Comparison of ENCODE assay signal across 18 cellular contexts in the genomic region with DNA sequence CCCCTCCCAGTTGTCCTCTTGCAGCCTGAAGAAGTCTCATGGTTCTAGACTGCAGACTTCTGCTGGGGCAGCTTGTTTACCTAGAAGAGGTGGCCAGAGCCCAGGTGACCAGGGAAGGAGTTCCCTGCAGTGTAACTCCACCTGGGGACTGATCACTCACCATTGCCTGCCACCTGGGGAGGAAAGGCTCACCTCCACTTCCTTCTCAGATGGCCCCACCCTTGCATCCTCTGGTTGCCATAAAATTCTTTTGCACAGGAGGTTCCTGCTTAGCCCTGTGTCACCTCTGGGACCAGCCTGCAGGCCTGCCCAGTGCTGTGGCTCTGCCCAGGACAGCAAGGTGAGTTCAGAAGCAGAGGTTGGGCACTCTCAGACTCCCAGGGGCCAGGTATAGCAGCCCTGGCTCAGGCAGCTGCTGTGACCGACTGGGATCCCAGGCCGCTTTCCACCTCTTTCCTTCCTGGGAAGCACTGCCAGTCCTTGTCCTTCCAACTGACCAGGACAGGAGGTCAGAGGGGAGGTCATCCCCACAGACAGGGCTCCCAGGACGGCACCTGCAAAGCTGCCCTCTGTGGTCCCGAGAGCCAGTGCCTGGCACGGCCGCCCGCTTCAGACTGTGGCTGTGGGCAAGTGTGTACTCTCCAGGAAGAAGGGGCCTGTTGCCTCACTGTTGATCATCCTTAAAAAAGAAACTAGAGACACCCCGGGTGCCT.
DNase-seq lines count a peak whose midpoint lies in the region; ATAC-seq and TF ChIP-seq lines count a peak whose summit lies in the region.
"Had no signal": no experiment of that assay in that cellular context is flagged by ENCODE, and none has a peak within 500 bp of the region (broad histone marks: within the 10 kb centered on the region; RNA-seq: fewer than 3 reads in every experiment).

No MANE protein-coding gene starts in this region.

- H3K9ac ChIP-seq in H9 (ENCODE audit: extremely low read depth, insufficient read length, low read length), result no peak overlapping the region
- H3K9ac ChIP-seq: BLaER1 treated with 17β-estradiol and CSF1 and Interleukin-3, amounts not matched to agents 10 nM and 100 nM had no signal

- H4K20me1 ChIP-seq in H9 (ENCODE audit: control insufficient read depth, insufficient read depth, insufficient read length), result no peaks in the 10 kb centered on the region
- H4K20me1 ChIP-seq: BLaER1 treated with 17β-estradiol and CSF1 and Interleukin-3, amounts not matched to agents 10 nM and 100 nM had no signal

- DNase-seq in H9 (peak; percentile 12), ecto neural progenitor cell (ENCODE audit: low spot score) (peak; percentile 32), mucosa of descending colon (peak in 2 of 3 donors; percentile 34 to 36), transverse colon (peak; percentile 25), dermis blood vessel endothelial cell (no peak), immature natural killer cell (no peak), DMS79 treated with DMSO at 0.1 percent for 48 hours (lab: John Stamatoyannopoulos, UW) (no peak)
- DNase-seq: DMS 273 treated with DMSO at 0.1 percent for 48 hours, NCI-H1417, NCI-H1930, NCI-H2171, NCI-H446 treated with DMSO at 0.1 percent for 48 hours, NCI-H774, PC-9, SHP77 treated with DMSO at 0.1 percent for 48 hours had no signal

- no peak overlapping the region for H2BK12ac ChIP-seq in H9 (ENCODE audit: insufficient read length, low read depth, low read length)

- H3K79me2 ChIP-seq in H9 (ENCODE audit: insufficient read depth, low read length), result no peaks in the 10 kb centered on the region

- H3K9me3 Mint-ChIP-seq in H9, result peaks cover 9 to 15% of the 10 kb centered on the region in 2 experiments
- H3K9me3 Mint-ChIP-seq in immature natural killer cell, result peaks cover 1 to 18% (median 10%) of the 10 kb centered on the region in 6 donors

- no peak overlapping the region; a peak in 1 of 5 replicates for H3K4me3 Mint-ChIP-seq in H9
- no peak overlapping the region for H3K4me3 Mint-ChIP-seq in immature natural killer cell
- H3K4me3 Mint-ChIP-seq: IgD-negative memory B cell had no signal

- in situ Hi-C loops in transverse colon (cut with MboI; ENCODE audit: low pct_ligation_motif_present in 1 of 4, low pct_unique_long_range_greater_than_20kb in 1 of 4, low sequenced_read_pairs in 3 of 4), result no loop called here

- intact Hi-C loops in mucosa of descending colon (cut with DNase I, micrococcal nuclease), result no loop called here
- intact Hi-C loops in transverse colon (cut with DNase I; ENCODE audit: low total_unique reads), result no loop called here

- TF ChIP-seq POLR2A in transverse colon (IDR thresholded peaks at IDR 0.05), result no peak

- no peak for TF ChIP-seq CTCF in H9 (conservative IDR thresholded peaks at IDR 0.05)
- TF ChIP-seq CTCF in mucosa of descending colon (IDR thresholded peaks at IDR 0.05), result no peak
- TF ChIP-seq CTCF in transverse colon (IDR thresholded peaks at IDR 0.05), result no peak

- no CpG with 5 or more reads among the region's 8 CpGs for WGBS in H9 (ENCODE audit: extremely low coverage, insufficient read length, low lambda C conversion rate)
- WGBS in transverse colon (ENCODE audit: low coverage in 1 of 2), 2 donors, result 77% methylated on average over 8 of the region's 8 CpGs; no CpG with 5 or more reads in 1 of the 2 donors

- peak; percentile 93 for ATAC-seq in mucosa of descending colon
- ATAC-seq: HCT116 had no signal

- H3K36me3 Mint-ChIP-seq in H9 (ENCODE audit: insufficient read depth in 1 of 3, low read depth in 3 of 3) (peaks cover 0 to 13% (median 0%) of the 10 kb centered on the region in 3 experiments; a peak in 1 of 7 replicates), immature natural killer cell (peaks cover 0 to 4% (median 4%) of the 10 kb centered on the region in 3 donors)
- H3K36me3 Mint-ChIP-seq: IgD-negative memory B cell had no signal

- no peak overlapping the region for H4K91ac ChIP-seq in H9 (ENCODE audit: insufficient read length, low read depth, low read length)

- no peaks in the 10 kb centered on the region for H3K4me1 Mint-ChIP-seq in H9
- H3K4me1 Mint-ChIP-seq in immature natural killer cell, result no peaks in the 10 kb centered on the region
- H3K4me1 Mint-ChIP-seq: IgD-negative memory B cell had no signal

- no peak overlapping the region for H3K27ac ChIP-seq in H9 (ENCODE audit: insufficient read length, low read depth, low read length)
- H3K27ac ChIP-seq in transverse colon, result no peak overlapping the region
- H3K27ac ChIP-seq: BLaER1 treated with 17β-estradiol and CSF1 and Interleukin-3, amounts not matched to agents 10 nM and 100 nM; PC-9 had no signal

- no peaks in the 10 kb centered on the region for H3K23me2 ChIP-seq in H9 (ENCODE audit: insufficient read length, low read depth, low read length, poor library complexity, severe bottlenecking)

- no peak overlapping the region for H2BK20ac ChIP-seq in H9 (ENCODE audit: low read depth, low read length, poor library complexity, severe bottlenecking)

- no peak overlapping the region for H2BK120ac ChIP-seq in H9 (ENCODE audit: low read depth, low read length, poor library complexity, severe bottlenecking)

- H3K14ac ChIP-seq in H9 (ENCODE audit: insufficient read depth, low read length), result peak overlapping the region; percentile 63; the same call in 1 of the 2 replicates

- no peak overlapping the region for H3K23ac ChIP-seq in H9 (ENCODE audit: insufficient read length, low read depth, low read length)

- no peak overlapping the region for H3K18ac ChIP-seq in H9 (ENCODE audit: insufficient read length, low read depth, low read length)

- no peak overlapping the region for H3T11ph ChIP-seq in H9 (ENCODE audit: low read length)

- H3K36me3 ChIP-seq in mucosa of descending colon (ENCODE audit: low read depth) (no peaks in the 10 kb centered on the region), transverse colon (no peaks in the 10 kb centered on the region)
- H3K36me3 ChIP-seq: BLaER1 treated with 17β-estradiol and CSF1 and Interleukin-3, amounts not matched to agents 10 nM and 100 nM had no signal

- no peak overlapping the region for H2BK5ac ChIP-seq in H9 (ENCODE audit: insufficient read length, low read length)

- H3K79me1 ChIP-seq in H9 (ENCODE audit: insufficient read depth, low read depth, low read length, poor library complexity, severe bottlenecking), result no peaks in the 10 kb centered on the region

- no peak overlapping the region for H3K4me2 ChIP-seq in H9 (ENCODE audit: insufficient read depth, insufficient read length, low read length)
- H3K4me2 ChIP-seq: BLaER1 treated with 17β-estradiol and CSF1 and Interleukin-3, amounts not matched to agents 10 nM and 100 nM; PC-9 had no signal

- no peak overlapping the region for H4K8ac ChIP-seq in H9 (replicated peaks; ENCODE audit: insufficient read length, low read depth, low read length)

- H3K4me3 ChIP-seq in mucosa of descending colon, result no peak overlapping the region
- H3K4me3 ChIP-seq in transverse colon, result no peak overlapping the region
- H3K4me3 ChIP-seq: BLaER1 treated with 17β-estradiol and CSF1 and Interleukin-3, amounts not matched to agents 10 nM and 100 nM; PC-9 had no signal

- H3K27me3 Mint-ChIP-seq in H9 (ENCODE audit: low read depth) (peaks cover 8% of the 10 kb centered on the region), immature natural killer cell (ENCODE audit: low read depth in 3 of 3) (peaks cover 2 to 15% (median 4%) of the 10 kb centered on the region in 3 donors)

- H3K4me1 ChIP-seq in H9 (ENCODE audit: insufficient read depth, low read length) (no peaks in the 10 kb centered on the region), mucosa of descending colon (ENCODE audit: low read depth) (no peaks in the 10 kb centered on the region), transverse colon (no peaks in the 10 kb centered on the region)

- TF ChIP-seq EP300 in transverse colon (IDR thresholded peaks at IDR 0.05; ENCODE audit: low read depth), result no peak

- no peak overlapping the region for H4K5ac ChIP-seq in H9 (ENCODE audit: insufficient read length, low read depth, low read length)

- H3K27me3 ChIP-seq in H9 (ENCODE audit: insufficient read depth, low read length), result no peaks in the 10 kb centered on the region
- H3K27me3 ChIP-seq in transverse colon, result no peaks in the 10 kb centered on the region
- H3K27me3 ChIP-seq: BLaER1 treated with 17β-estradiol and CSF1 and Interleukin-3, amounts not matched to agents 10 nM and 100 nM had no signal

- no peak overlapping the region for H3K56ac ChIP-seq in H9 (ENCODE audit: insufficient read length, low read depth, low read length)

- no peak overlapping the region for H2AFZ ChIP-seq in H9 (ENCODE audit: low read length)
- H2AFZ ChIP-seq: PC-9 had no signal

- no peak overlapping the region for H2AK5ac ChIP-seq in H9 (ENCODE audit: insufficient read length, low read length)

- no peak overlapping the region for H2BK15ac ChIP-seq in H9 (ENCODE audit: low read depth, low read length)

- no peak overlapping the region for H3K4ac ChIP-seq in H9 (ENCODE audit: low read depth, low read length)

- H3K9me3 ChIP-seq in H9 (ENCODE audit: control insufficient read depth, low read depth, low read length) (no peaks in the 10 kb centered on the region), mucosa of descending colon (peaks cover 11% of the 10 kb centered on the region), transverse colon (peaks cover 4 to 10% of the 10 kb centered on the region in 2 donors)

- H3K27ac Mint-ChIP-seq in H9, result no peak overlapping the region
- H3K27ac Mint-ChIP-seq in immature natural killer cell, result no peak overlapping the region
- H3K27ac Mint-ChIP-seq: IgD-negative memory B cell had no signal

Comparison
In these comparisons a context has a peak if more than half of its experiments do, and no peak if none do; other contexts are left out.
1. DNase-seq: peak in H9 (single experiment), ecto neural progenitor cell (single experiment), mucosa of descending colon (2 of 3) and transverse colon (single experiment); none in dermis blood vessel endothelial cell (single experiment), immature natural killer cell (0 of 3) and DMS79 treated with DMSO at 0.1 percent for 48 hours (single experiment).